Comparison of ENCODE assay signal across 15 cellular contexts in the genomic region with DNA sequence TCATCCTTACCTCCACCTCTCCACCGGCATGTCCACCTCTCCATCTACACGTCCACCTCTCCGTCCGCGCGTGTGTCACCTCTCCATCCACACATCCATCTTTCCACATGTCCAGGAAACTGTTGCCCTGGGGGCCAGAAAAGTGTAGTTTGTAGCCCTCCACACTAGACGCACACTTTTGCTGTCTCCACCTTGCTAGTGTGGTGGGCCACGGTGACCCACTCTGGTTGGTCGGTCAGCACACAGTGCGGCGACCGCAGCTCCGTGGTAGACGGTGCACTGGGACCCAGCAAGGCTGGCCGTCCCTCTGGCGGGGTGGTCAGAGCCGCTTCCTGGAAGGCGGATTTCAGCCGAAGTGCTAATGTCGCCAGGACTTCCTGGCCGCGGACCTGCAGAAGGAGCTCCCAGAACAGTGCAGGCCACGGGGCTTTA.
DNase-seq lines count a peak whose midpoint lies in the region; ATAC-seq and TF ChIP-seq lines count a peak whose summit lies in the region.
"Had no signal": no experiment of that assay in that cellular context is flagged by ENCODE, and none has a peak within 500 bp of the region (broad histone marks: within the 10 kb centered on the region; RNA-seq: fewer than 3 reads in every experiment).

No MANE protein-coding gene starts in this region.

- H2BK5ac ChIP-seq in neuronal stem cell (ENCODE audit: low read length), result no peak overlapping the region

- peak overlapping the region; percentile 82 for H2BK15ac ChIP-seq in neuronal stem cell (ENCODE audit: low read length)

- peak overlapping the region; percentile 77 for H3K14ac ChIP-seq in neuronal stem cell (ENCODE audit: low read length)

- H3K4me1 ChIP-seq in Peyer's patch, result peaks cover 0 to 9% (median 0%) of the 10 kb centered on the region in 4 donors
- peaks cover 0 to 3% of the 10 kb centered on the region in 2 donors for H3K4me1 ChIP-seq in neuronal stem cell (ENCODE audit: control insufficient read depth in 2 of 2, insufficient read depth in 1 of 2, low read depth in 1 of 2, low read length in 2 of 2)

- peaks cover 21% of the 10 kb centered on the region for H3K4me1 Mint-ChIP-seq in type B pancreatic cell (ENCODE audit: unreplicated experiment)
- H3K4me1 Mint-ChIP-seq in natural killer cell treated with Interleukin-12 subunit alpha and Interleukin-12 subunit beta and Interleukin-15 and Interleukin-18, amount 100 ng/mL, for 72 hours (ENCODE audit: low read depth in 2 of 2), result peaks cover 2 to 11% of the 10 kb centered on the region in 2 donors

- H3K9me3 Mint-ChIP-seq in type B pancreatic cell, result no peaks in the 10 kb centered on the region
- no peaks in the 10 kb centered on the region for H3K9me3 Mint-ChIP-seq in natural killer cell treated with Interleukin-12 subunit alpha and Interleukin-12 subunit beta and Interleukin-15 and Interleukin-18, amount 100 ng/mL, for 72 hours

- H3K36me3 Mint-ChIP-seq in type B pancreatic cell, result no peaks in the 10 kb centered on the region
- no peaks in the 10 kb centered on the region for H3K36me3 Mint-ChIP-seq in natural killer cell treated with Interleukin-12 subunit alpha and Interleukin-12 subunit beta and Interleukin-15 and Interleukin-18, amount 100 ng/mL, for 72 hours

- H3K4ac ChIP-seq in neuronal stem cell (ENCODE audit: low read length), result no peak overlapping the region

- H3K4me3 Mint-ChIP-seq in type B pancreatic cell, result no peak overlapping the region
- H3K4me3 Mint-ChIP-seq in natural killer cell treated with Interleukin-12 subunit alpha and Interleukin-12 subunit beta and Interleukin-15 and Interleukin-18, amount 100 ng/mL, for 72 hours, result no peak overlapping the region
- H3K4me3 Mint-ChIP-seq: HFFc6 had no signal

- no peak overlapping the region for H3K27ac Mint-ChIP-seq in type B pancreatic cell
- no peak overlapping the region for H3K27ac Mint-ChIP-seq in natural killer cell treated with Interleukin-12 subunit alpha and Interleukin-12 subunit beta and Interleukin-15 and Interleukin-18, amount 100 ng/mL, for 72 hours
- H3K27ac Mint-ChIP-seq: HFFc6 had no signal

- no peak for TF ChIP-seq POLR2A in Peyer's patch (IDR thresholded peaks at IDR 0.05)

- H3K4me3 ChIP-seq in Peyer's patch, result no peak overlapping the region
- peak overlapping the region in 1 of 2 donors; percentile 52 for H3K4me3 ChIP-seq in neuronal stem cell (ENCODE audit: low read length in 2 of 2)
- H3K4me3 ChIP-seq: PC-9 had no signal

- H3K23ac ChIP-seq in neuronal stem cell (ENCODE audit: low read depth, low read length, poor library complexity), result no peak overlapping the region

- H3K36me3 ChIP-seq in Peyer's patch, result no peaks in the 10 kb centered on the region
- no peaks in the 10 kb centered on the region for H3K36me3 ChIP-seq in neuronal stem cell (replicated peaks in 1 of 2; ENCODE audit: control insufficient read depth in 2 of 2, insufficient read depth in 2 of 2, low read length in 2 of 2)

- H3K4me2 ChIP-seq in neuronal stem cell (ENCODE audit: insufficient read depth, low read length, poor library complexity, severe bottlenecking), result no peak overlapping the region
- H3K4me2 ChIP-seq: PC-9 had no signal

- no peak overlapping the region for H2AFZ ChIP-seq in neuronal stem cell (ENCODE audit: low read length)
- H2AFZ ChIP-seq: PC-9 had no signal

- ATAC-seq in natural killer cell treated with Interleukin-12 subunit alpha and Interleukin-12 subunit beta and Interleukin-15 and Interleukin-18, amount 100 ng/mL, for 72 hours, result no peak

- no peak overlapping the region for H3K27ac ChIP-seq in Peyer's patch
- H3K27ac ChIP-seq in neuronal stem cell (replicated peaks; ENCODE audit: low read length), result no peak overlapping the region
- H3K27ac ChIP-seq: PC-9 had no signal

- no peak for TF ChIP-seq CTCF in Peyer's patch (IDR thresholded peaks at IDR 0.05)
- TF ChIP-seq CTCF in type B pancreatic cell (conservative IDR thresholded peaks at IDR 0.05), result no peak

- WGBS in neuronal stem cell (ENCODE audit: extremely low coverage in 2 of 2, insufficient read length in 2 of 2, insufficient replicate concordance in 1 of 2), 2 donors, result 100% methylated on average over 3 of the region's 23 CpGs; no CpG with 5 or more reads in 1 of the 2 donors

- H3K18ac ChIP-seq in neuronal stem cell (ENCODE audit: low read length), result peak overlapping the region; percentile 82

- DNase-seq in activated effector memory CD4-positive, alpha-beta T cell treated with anti-CD3 and anti-CD28 coated beads, Interleukin-2, amount 50 U/mL, for 16 hours, result peak; percentile 51
- no peak for DNase-seq in activated effector memory CD4-positive, alpha-beta T cell treated with Interleukin-2 at 50 U/mL for 16 hours
- DNase-seq in Peyer's patch, result peak in 2 of 3 donors; percentile 30 to 40
- DNase-seq in neuronal stem cell (ENCODE audit: low spot score), result no peak
- DNase-seq in type B pancreatic cell (ENCODE audit: extremely low spot score, unreplicated experiment), result peak; percentile 68
- DNase-seq in C1 segment of cervical spinal cord (lab: John Stamatoyannopoulos, UW), result no peak
- DNase-seq in NCI-H510A (lab: John Stamatoyannopoulos, UW), result no peak
- DNase-seq in natural killer cell treated with Interleukin-12 subunit alpha and Interleukin-12 subunit beta and Interleukin-15 and Interleukin-18, amount 100 ng/mL, for 72 hours (ENCODE audit: low spot score), result no peak
- DNase-seq: DMS79 treated with DMSO at 0.1 percent for 48 hours, HFFc6, KBM-7, NCI-H1436, NCI-H2029, NCI-H510A treated with DMSO at 0.1 percent for 48 hours, PC-9 had no signal

- peak overlapping the region; percentile 66 for H2AK5ac ChIP-seq in neuronal stem cell (ENCODE audit: low read depth, low read length)

- H3K27me3 ChIP-seq in Peyer's patch (no peaks in the 10 kb centered on the region), neuronal stem cell (ENCODE audit: control insufficient read depth in 3 of 3, insufficient read depth in 3 of 3, low read depth in 1 of 3, low read length in 3 of 3) (peaks cover 0 to 1% (median 0%) of the 10 kb centered on the region in 3 experiments)

- peaks cover 5% of the 10 kb centered on the region for H3K27me3 Mint-ChIP-seq in type B pancreatic cell
- H3K27me3 Mint-ChIP-seq in natural killer cell treated with Interleukin-12 subunit alpha and Interleukin-12 subunit beta and Interleukin-15 and Interleukin-18, amount 100 ng/mL, for 72 hours, result peaks cover 19% of the 10 kb centered on the region in 2 donors

- H2BK12ac ChIP-seq in neuronal stem cell (ENCODE audit: low read length), result peak overlapping the region; percentile 42

- H2BK120ac ChIP-seq in neuronal stem cell (ENCODE audit: low read depth, low read length), result peak overlapping the region; percentile 64

- peak overlapping the region; percentile 35 for H4K91ac ChIP-seq in neuronal stem cell (ENCODE audit: low read depth, low read length, poor library complexity)

- H3K9ac ChIP-seq in neuronal stem cell (ENCODE audit: low read depth, low read length, poor library complexity), result peak overlapping the region; percentile 50

- H3K9me3 ChIP-seq in Peyer's patch, result no peaks in the 10 kb centered on the region
- H3K9me3 ChIP-seq in neuronal stem cell (replicated peaks in 1 of 2; ENCODE audit: control insufficient read depth in 2 of 2, insufficient read depth in 1 of 2, low read depth in 1 of 2, low read length in 2 of 2), result peaks cover 0 to 4% of the 10 kb centered on the region in 2 donors

- peak overlapping the region; percentile 93 for H4K8ac ChIP-seq in neuronal stem cell (ENCODE audit: low read depth, low read length)

- H3K79me1 ChIP-seq in neuronal stem cell (ENCODE audit: low read depth, low read length), result no peaks in the 10 kb centered on the region

Comparison
In these comparisons a context has a peak if more than half of its experiments do, and no peak if none do; other contexts are left out.
1. DNase-seq: peak in activated effector memory CD4-positive, alpha-beta T cell treated with anti-CD3 and anti-CD28 coated beads, Interleukin-2, amount 50 U/mL, for 16 hours (single experiment), Peyer's patch (2 of 3) and type B pancreatic cell (single experiment); none in activated effector memory CD4-positive, alpha-beta T cell treated with Interleukin-2 at 50 U/mL for 16 hours (single experiment), neuronal stem cell (single experiment), C1 segment of cervical spinal cord (0 of 14), NCI-H510A (single experiment) and natural killer cell treated with Interleukin-12 subunit alpha and Interleukin-12 subunit beta and Interleukin-15 and Interleukin-18, amount 100 ng/mL, for 72 hours (single experiment).